Comparison of ENCODE assay signal across 8 cellular contexts in the genomic region with DNA sequence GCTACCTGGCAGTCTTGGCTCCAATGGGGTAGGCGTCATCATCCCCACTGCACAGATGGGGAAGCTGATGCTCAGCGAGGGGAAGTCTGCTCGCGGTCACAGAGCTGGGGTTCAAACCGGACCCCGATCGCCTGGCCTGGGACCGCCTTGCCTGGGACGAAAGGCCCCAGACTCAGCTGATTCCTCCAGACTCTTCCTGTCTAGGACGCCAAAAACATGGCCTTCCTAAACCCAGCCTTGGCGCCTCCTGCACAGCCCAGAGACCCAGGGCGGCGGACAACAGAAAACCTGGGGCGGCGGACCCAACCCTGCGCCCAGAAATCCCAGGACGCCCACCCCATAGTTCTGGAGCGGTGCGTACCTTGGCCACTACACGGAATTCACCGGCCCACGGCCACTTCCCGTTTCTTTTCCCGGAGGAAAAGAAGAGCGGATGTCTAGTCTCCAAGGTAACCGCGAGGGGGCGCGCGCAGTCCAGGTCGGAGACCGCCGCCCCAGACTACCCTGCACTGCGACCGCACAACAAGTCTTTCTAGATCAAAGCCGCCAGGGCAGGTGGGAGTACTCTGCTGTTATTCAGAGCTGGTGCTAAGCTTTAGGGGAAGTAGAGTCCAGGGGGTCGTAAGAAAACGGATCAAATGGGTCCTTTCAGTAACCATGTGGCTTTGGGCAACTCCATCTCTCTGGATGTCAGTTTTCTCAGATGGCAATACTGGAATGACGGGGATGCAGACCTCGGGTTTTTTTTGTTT. TPM values are rescaled to one million over a fixed set of nuclear protein-coding genes. Genes with fewer than 3 reads are reported as not detected.
DNase-seq lines count a peak whose midpoint lies in the region; ATAC-seq and TF ChIP-seq lines count a peak whose summit lies in the region.

No MANE protein-coding gene starts in this region.

- peak overlapping the region in 3 of 59 donors; percentile 8 to 52 (median 17) for H3K27ac ChIP-seq in dorsolateral prefrontal cortex
- H3K27ac ChIP-seq in right lobe of liver = no peak overlapping the region

- TF ChIP-seq POLR2A in right lobe of liver (IDR thresholded peaks at IDR 0.05) = no peak

- WGBS in right lobe of liver (ENCODE audit: insufficient coverage, low coverage, low lambda C conversion rate, missing lambda C conversion rate) = 1% methylated on average over 27 of the region's 40 CpGs

- H3K4me3 ChIP-seq in dorsolateral prefrontal cortex = peak overlapping the region; percentile 23 to 69 (median 51)
- H3K4me3 ChIP-seq in right lobe of liver = peak overlapping the region; percentile 52 to 58 (median 57)

- peak; percentile 4 to 64 (median 57) for DNase-seq in NCI-H1417 (lab: John Stamatoyannopoulos, UW)
- DNase-seq in NCI-H1417 treated with DMSO at 0.1 percent for 48 hours (lab: John Stamatoyannopoulos, UW) = no peak
- DNase-seq in NCI-H2227 (lab: John Stamatoyannopoulos, UW; ENCODE audit: unreplicated experiment) = peak; percentile 75
- DNase-seq in activated CD4-positive, alpha-beta T cell treated with anti-CD3 and anti-CD28 coated beads, Interleukin-2, amount 50 U/mL, for 1 hour = peak; percentile 56
- peak in 9 of 10 donors; percentile 44 to 79 (median 64) for DNase-seq in dorsolateral prefrontal cortex
- DNase-seq in right lobe of liver = peak; percentile 76 to 84 (median 80)
- peak; percentile 40 to 65 for DNase-seq in stimulated activated CD4-positive, alpha-beta T cell treated with anti-CD3 and anti-CD28 coated beads, Interleukin-4, amount 100 ng/mL, for 4 hours

- H3K4me1 ChIP-seq in right lobe of liver = no peaks in the 10 kb centered on the region

- ATAC-seq in HG02870 (IDR thresholded peaks at IDR 0.05; ENCODE audit: unreplicated experiment) = peak; percentile 61
- ATAC-seq in right lobe of liver = peak; percentile 91 to 94 (median 92)

- H3K36me3 ChIP-seq in right lobe of liver = no peaks in the 10 kb centered on the region

- peaks cover 0 to 12% (median 0%) of the 10 kb centered on the region in 45 donors for H3K27me3 ChIP-seq in dorsolateral prefrontal cortex
- no peaks in the 10 kb centered on the region for H3K27me3 ChIP-seq in right lobe of liver

- H3K9me3 ChIP-seq in right lobe of liver = no peaks in the 10 kb centered on the region

- intact Hi-C loops in dorsolateral prefrontal cortex (cut with DNase I) = loop anchor here (2.0 to 10.0 kb wide), 5 partner anchors 57 to 385 kb away; partner anchors contain the start of genes APPL1 (in 1 of the 2) and PDE12 (in 1 of the 2)
- intact Hi-C loops in right lobe of liver (cut with DNase I) = no loop called here

- TF ChIP-seq CTCF in dorsolateral prefrontal cortex (IDR thresholded peaks at IDR 0.05 in 54 of 56, conservative IDR thresholded peaks at IDR 0.05 in 2 of 56; ENCODE audit: low read depth in 1 of 56, partially characterized antibody in 56 of 56) (peak; percentile 66 to 90 (median 84)), right lobe of liver (IDR thresholded peaks at IDR 0.05) (peak; percentile 68 to 89 (median 87))

RNA-seq across cellular contexts. Expression of gene IL17RD, which starts 4.9 kb away (rescaled TPM):
- total RNA-seq in dorsolateral prefrontal cortex (10 to 100 TPM in 34 of 120 experiments, 1 to 10 TPM in 86; 4.1 to 18.6 (median 8.8) TPM), right lobe of liver (under 1 TPM; under 0.01 to 0.40 (median 0.29) TPM)

RNA-seq across cellular contexts. Expression of gene HESX1, which starts 29.7 kb away (rescaled TPM):
- total RNA-seq in dorsolateral prefrontal cortex (1 to 10 TPM in 54 of 120 experiments, under 1 TPM in 34, not detected in 32; 0.43 to 4.2 (median 1.1) TPM), right lobe of liver (under 1 TPM in 4 of 6 experiments, not detected in 2; 0.22 to 0.95 (median 0.66) TPM)

RNA-seq across cellular contexts. Expression of gene APPL1, which starts 57.5 kb away (rescaled TPM):
- 10 to 100 TPM; 40.9 to 68.5 (median 56.2) TPM for total RNA-seq in dorsolateral prefrontal cortex
- 10 to 100 TPM; 12.6 to 21.6 (median 16.6) TPM for total RNA-seq in right lobe of liver

Comparison
In these comparisons a context has a peak if more than half of its experiments do, and no peak if none do; other contexts are left out.
1. intact Hi-C loops: an anchor here in dorsolateral prefrontal cortex (2.0 to 10.0 kb wide); none called in right lobe of liver.